Comparison of ENCODE assay signal across 9 cellular contexts in the genomic region with DNA sequence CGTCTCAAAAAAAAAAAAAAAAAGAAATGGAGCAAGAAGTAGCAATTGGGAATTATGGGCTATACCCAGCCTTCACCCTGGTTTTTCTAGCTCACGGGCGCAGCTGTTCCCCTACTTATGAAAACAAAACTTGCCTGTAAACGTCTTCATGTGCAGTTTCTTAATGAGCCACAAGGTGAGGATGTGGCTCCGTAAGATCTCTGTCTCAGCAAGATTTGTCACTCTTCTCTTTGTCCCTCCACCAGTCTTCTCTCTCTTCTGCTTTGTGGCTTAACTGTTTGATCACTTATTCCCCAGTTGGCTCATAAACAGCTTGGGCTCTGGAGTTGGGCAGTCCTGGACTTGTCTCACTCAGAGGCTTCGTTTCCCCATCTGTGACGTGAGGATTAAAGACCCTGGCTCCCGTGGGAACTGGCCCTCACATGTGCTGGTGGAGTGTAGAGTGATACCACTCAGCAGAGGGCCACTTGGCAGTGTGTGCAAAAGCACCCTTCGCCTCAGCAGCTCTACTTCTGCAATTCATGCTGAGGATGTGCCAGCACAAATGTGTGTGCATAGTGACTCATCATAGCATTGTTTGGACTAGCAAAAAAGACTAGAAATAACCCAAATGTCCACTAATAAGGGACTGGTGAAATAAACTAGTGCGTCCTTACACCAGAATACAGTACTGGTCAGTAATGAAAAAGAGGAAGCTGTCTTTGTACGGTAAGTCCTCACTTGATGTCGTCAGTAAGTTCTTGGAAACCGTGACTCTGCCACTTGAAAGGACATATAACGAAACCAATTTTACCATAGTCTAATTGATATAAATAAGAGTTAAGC. TPM values are rescaled to one million over a fixed set of nuclear protein-coding genes. Genes with fewer than 3 reads are reported as not detected.
DNase-seq lines count a peak whose midpoint lies in the region; ATAC-seq, FAIRE-seq and TF ChIP-seq lines count a peak whose summit lies in the region.
"Had no signal": no experiment of that assay in that cellular context is flagged by ENCODE, and none has a peak within 500 bp of the region (broad histone marks: within the 10 kb centered on the region; RNA-seq: fewer than 3 reads in every experiment).

No MANE protein-coding gene starts in this region.

- in situ Hi-C loops in K562 (cut with MboI) = loop anchor here (10.0 kb wide), 1 partner anchor 510 kb away; no protein-coding TSS in a partner anchor

- H3K36me3 ChIP-seq in RWPE2 (ENCODE audit: low read depth) (peaks cover 7% of the 10 kb centered on the region), K562 (ENCODE audit: control insufficient read depth, insufficient read depth, low read length) (peaks cover 6% of the 10 kb centered on the region; the same call in 2 of the 3 replicates), skeletal muscle satellite cell (ENCODE audit: insufficient read depth, low read length) (peaks cover 7% of the 10 kb centered on the region)

- H3K9me3 ChIP-seq in RWPE2 (ENCODE audit: severe bottlenecking) = no peaks in the 10 kb centered on the region
- H3K9me3 ChIP-seq in K562 (replicated peaks; ENCODE audit: control insufficient read depth, insufficient read depth, low read depth, low read length) = no peaks in the 10 kb centered on the region
- no peaks in the 10 kb centered on the region for H3K9me3 ChIP-seq in skeletal muscle satellite cell (replicated peaks; ENCODE audit: low read length)

- H3K9ac ChIP-seq in K562 (ENCODE audit: insufficient read depth in 1 of 2, low read depth in 2 of 2, low read length in 2 of 2) (peak overlapping the region; percentile 55 to 80; a peak in 3 of 4 replicates), skeletal muscle satellite cell (ENCODE audit: low read depth, low read length) (peak overlapping the region; percentile 58)

- WGBS in K562 (ENCODE audit: insufficient coverage, low coverage, missing lambda C conversion rate) = 15% methylated on average over 14 of the region's 14 CpGs

- DNase-seq in DMS153 (lab: John Stamatoyannopoulos, UW) = peak; percentile 47
- no peak for DNase-seq in DMS153 treated with DMSO at 0.1 percent for 48 hours (lab: John Stamatoyannopoulos, UW; ENCODE audit: unreplicated experiment)
- peak; percentile 80 for DNase-seq in HT-29 (ENCODE audit: low spot score)
- no peak for DNase-seq in RWPE2 (ENCODE audit: low spot score)
- DNase-seq in K562 (ENCODE audit: extremely low read depth in 1 of 4, low spot score in 3 of 4) = peak; percentile 51 to 79 (median 57)
- DNase-seq in inferior parietal cortex (ENCODE audit: extremely low spot score) = peak; percentile 73

- peak; percentile 89 for FAIRE-seq in K562 (lab: Jason Lieb, UNC)
- FAIRE-seq: A204.1 had no signal

- H3K4me1 ChIP-seq in RWPE2 (ENCODE audit: insufficient read depth, poor library complexity, severe bottlenecking) (peaks cover 44% of the 10 kb centered on the region), K562 (replicated peaks in 1 of 2; ENCODE audit: control insufficient read depth in 2 of 2, insufficient read depth in 2 of 2, low read length in 2 of 2) (peaks cover 23 to 36% of the 10 kb centered on the region in 2 experiments), skeletal muscle satellite cell (ENCODE audit: control insufficient read depth, insufficient read depth, low read length) (peaks cover 40% of the 10 kb centered on the region)

- no peaks in the 10 kb centered on the region for H3K27me3 ChIP-seq in RWPE2 (ENCODE audit: insufficient read depth, poor library complexity, severe bottlenecking)
- H3K27me3 ChIP-seq in K562 (ENCODE audit: control insufficient read depth in 2 of 2, insufficient read depth in 2 of 2, low read length in 2 of 2) = no peaks in the 10 kb centered on the region
- H3K27me3 ChIP-seq in skeletal muscle satellite cell (ENCODE audit: control insufficient read depth, insufficient read depth, low read length) = no peaks in the 10 kb centered on the region

- peaks cover 35% of the 10 kb centered on the region for H3K79me2 ChIP-seq in K562 (ENCODE audit: control insufficient read depth, insufficient read depth, low read length)

- CTCF ChIA-PET in K562 (lab: Yijun Ruan, JAX; ENCODE audit: low intra/inter-chr PET ratio) = interaction anchor here (0.5 to 3.5 kb wide), 3 partner anchors 123 to 456 kb away, joined by 3 to 16 read pairs (median 4); no protein-coding TSS in a partner anchor

- TSS peak; percentile 59 for BruUV-seq in K562 (replicated peaks; lab: Mats Ljungman, UMichigan)

- H4K20me1 ChIP-seq in K562 (replicated peaks; ENCODE audit: control insufficient read depth, insufficient read depth, low read length) = peaks cover 4% of the 10 kb centered on the region; the same call in 1 of the 2 replicates

- H2AFZ ChIP-seq in K562 (ENCODE audit: low read depth, low read length) = peak overlapping the region; percentile 66

- no peak for TF ChIP-seq POLR2A in K562 (conservative IDR thresholded peaks at IDR 0.05)

- TF ChIP-seq CTCF in RWPE2 (IDR thresholded peaks at IDR 0.05; ENCODE audit: poor library complexity, severe bottlenecking) (peak; percentile 74), K562 (IDR thresholded peaks at IDR 0.05 in 2 of 3, conservative IDR thresholded peaks at IDR 0.05 in 1 of 3; ENCODE audit: insufficient read depth in 2 of 3, low read depth in 1 of 3, low read length in 3 of 3) (peak; percentile 80 to 90 (median 84))

- H3K4me3 ChIP-seq in RWPE2 (ENCODE audit: severe bottlenecking) = no peak overlapping the region
- no peak overlapping the region for H3K4me3 ChIP-seq in K562
- H3K4me3 ChIP-seq in skeletal muscle satellite cell (ENCODE audit: low read length) = peak overlapping the region; percentile 58

- no peaks in the 10 kb centered on the region for H3K9me1 ChIP-seq in K562 (ENCODE audit: control insufficient read depth, insufficient read depth, low read length)

- intact Hi-C loops in K562 (cut with micrococcal nuclease) = loop anchor here (1.0 to 10.0 kb wide), 8 partner anchors 66 to 507 kb away; a partner anchor contains a TSS

- H3K27ac ChIP-seq in RWPE2 (ENCODE audit: poor library complexity, severe bottlenecking) = peak overlapping the region; percentile 74
- H3K27ac ChIP-seq in K562 (ENCODE audit: extremely low read depth, low read depth, low read length) = peak overlapping the region; percentile 76

- POLR2A ChIA-PET in K562 (lab: Yijun Ruan, JAX) = interaction anchor here (0.5 to 1.6 kb wide), 7 partner anchors 9 to 211 kb away, joined by 3 to 9 read pairs (median 4); a partner anchor contains a TSS

- ATAC-seq in GM21528 (IDR thresholded peaks at IDR 0.05; ENCODE audit: low FRiP score, unreplicated experiment) = peak; percentile 82
- ATAC-seq in RWPE2 (ENCODE audit: low read depth) = peak; percentile 87
- peak; percentile 81 for ATAC-seq in K562

- peak overlapping the region; percentile 75 for H3K4me2 ChIP-seq in K562 (ENCODE audit: insufficient read depth, low read length)
- peak overlapping the region; percentile 78 for H3K4me2 ChIP-seq in skeletal muscle satellite cell (ENCODE audit: low read length)

- TF ChIP-seq EP300 in K562 (IDR thresholded peaks at IDR 0.05; ENCODE audit: low read length) = 0 out of 2 replicates have a peak, but pooled peaks have one; percentile 9

- TF ChIP-seq RAD21 in K562 (CRISPR knock-in tag; conservative IDR thresholded peaks at IDR 0.05 in 1 of 2, IDR thresholded peaks at IDR 0.05 in 1 of 2) = peak; percentile 80 to 93

TF ChIP-seq in K562, 482 proteins besides CTCF, POLR2A, EP300 and RAD21 (continues in another document):
- TF ChIP-seq ETV6 (IDR thresholded peaks at IDR 0.05; ENCODE audit: borderline replicate concordance in 1 of 2, low read depth in 2 of 2, low read length in 1 of 2) (no peak), ETV6 (CRISPR knock-in tag; IDR thresholded peaks at IDR 0.05; ENCODE audit: borderline replicate concordance) (no peak), FOXA1 (IDR thresholded peaks at IDR 0.05; ENCODE audit: borderline replicate concordance) (no peak), ZNF175 (CRISPR knock-in tag; IDR thresholded peaks at IDR 0.05; ENCODE audit: low read depth) (no peak), TAF1 (IDR thresholded peaks at IDR 0.05; ENCODE audit: control insufficient read depth, extremely low read depth, insufficient read depth, low read length, severe bottlenecking) (no peak), FOXM1 (IDR thresholded peaks at IDR 0.05; ENCODE audit: low read depth) (no peak; the same call in 1 of the 2 replicates), FOXM1 (CRISPR knock-in tag; IDR thresholded peaks at IDR 0.05; ENCODE audit: low read depth) (no peak), ARID2 (IDR thresholded peaks at IDR 0.05) (0 out of 2 replicates have a peak, but pooled peaks have one; percentile 55), RBM17 (IDR thresholded peaks at IDR 0.05; ENCODE audit: borderline replicate concordance, low read depth, low read length) (no peak), BMI1 (IDR thresholded peaks at IDR 0.05; ENCODE audit: low read length) (no peak)

RNA-seq across cellular contexts. Expression of a gene that starts 8.7 kb away (rescaled TPM):
- 2.2 and 3.4 TPM in 2 replicates for total RNA-seq in HT-29 (2014; rRNA removed; shearing (Covaris generic))
- total RNA-seq in K562 (2011; cell fraction: chromatin; rRNA removed; ENCODE audit: low replicate concordance) = 19.6 and 32.3 TPM in 2 replicates
- total RNA-seq in K562 (2011; cell fraction: nucleolus; rRNA removed) = 15.3 and 16.3 TPM in 2 replicates
- total RNA-seq in K562 (2011; cell fraction: nucleoplasm; rRNA removed) = 16.1 and 19.7 TPM in 2 replicates
- total RNA-seq in K562 (2014; rRNA removed) = 4.5 and 7.2 TPM in 2 replicates
- total RNA-seq in K562 (2014; rRNA removed; fragmentation: Illumina TruSeq; extraction: Trizol) = 5.2 and 5.3 TPM in 2 replicates
- total RNA-seq in K562 (2015; rRNA removed; fragmentation: Illumina TruSeq; extraction: Trizol) = 4.8 and 5.1 TPM in 2 replicates
- 8.5 and 9.1 TPM in 2 replicates for total RNA-seq in K562 (2021)
- polyA plus RNA-seq in K562 (2011; rRNA removed) = 5.4 and 9.7 TPM in 2 replicates
- polyA plus RNA-seq in K562 (2011; cell fraction: cytosol; rRNA removed) = 4.7 and 6.8 TPM in 2 replicates
- polyA plus RNA-seq in K562 (2011; cell fraction: nucleus; rRNA removed) = 9.6 and 10.4 TPM in 2 replicates
- 4.6 and 8.4 TPM in 2 replicates for polyA plus RNA-seq in K562 (2012)
- 6.7 and 7.2 TPM in 2 replicates for polyA plus RNA-seq in K562 (2014; fragmentation: Illumina TruSeq; extraction: Trizol)
- polyA plus RNA-seq in K562 (2014; fragmentation: Nextera tagmentation; extraction: Ambion mirVana) = 1 to 10 TPM; 1.4 to 1.5 TPM
- polyA plus RNA-seq in K562 (2014; rRNA removed) = 5.2 and 8.7 TPM in 2 replicates
- 8.3 and 11.7 TPM in 2 replicates for polyA minus RNA-seq in K562 (2011; rRNA and poly(A)+ RNA removed)
- polyA minus RNA-seq in K562 (2011; cell fraction: cytosol; rRNA and poly(A)+ RNA removed) = 3.4 and 4.0 TPM in 2 replicates
- polyA minus RNA-seq in K562 (2011; cell fraction: nucleus; rRNA and poly(A)+ RNA removed) = 10.6 and 15.1 TPM in 2 replicates
- 5.8 and 7.9 TPM in 2 replicates for total RNA-seq in skeletal muscle satellite cell (2012; rRNA removed)

Comparison
In these comparisons a context has a peak if more than half of its experiments do, and no peak if none do; other contexts are left out.
1. DNase-seq: peak in DMS153 (single experiment), HT-29 (single experiment), K562 (4 of 4) and inferior parietal cortex (single experiment); none in DMS153 treated with DMSO at 0.1 percent for 48 hours (single experiment) and RWPE2 (single experiment).
2. Peak in every context shown above with its lines, with median percentiles within 50 percentile points of each other: ATAC-seq.